ENCODE assay signal across 30 cellular contexts in the genomic region with DNA sequence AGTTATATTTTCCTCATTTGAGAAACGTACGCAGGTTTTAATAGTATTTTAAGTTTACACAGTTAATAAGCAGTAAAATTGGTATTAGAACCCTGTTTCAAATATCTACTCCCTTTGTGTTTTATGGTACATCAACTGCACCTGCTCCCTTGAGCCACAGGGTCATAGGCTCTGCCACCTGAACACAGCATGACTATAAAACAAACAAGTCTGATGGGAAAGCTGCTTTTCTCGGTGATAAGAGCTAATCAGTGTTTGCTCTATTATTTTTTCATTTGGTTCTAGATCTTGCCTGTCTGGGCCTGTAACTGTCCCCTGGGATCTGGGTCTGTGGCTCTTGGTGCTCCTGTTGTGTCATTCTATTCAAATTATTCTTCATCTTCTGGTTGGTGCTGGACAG.
"Had no signal": no experiment of that assay in that cellular context is flagged by ENCODE, and none has a peak within 500 bp of the region (broad histone marks: within the 10 kb centered on the region; RNA-seq: fewer than 3 reads in every experiment).

No MANE protein-coding gene starts in this region.

- H3K27me3 ChIP-seq: ascending aorta, cardiac muscle cell, Peyer's patch, SJSA1 had no signal

- ATAC-seq: activated CD8-positive, alpha-beta T cell treated with anti-CD3 and anti-CD28 coated beads for 36 hours; activated T-cell treated with anti-CD3 and anti-CD28 coated beads, Interleukin-2, amount 50 U/mL, for 72 hours; activated T-helper 17 cell treated with anti-CD3 and anti-CD28 coated beads, Interleukin-2, amount 50 U/mL, for 72 hours; PC-3 had no signal

- DNase-seq: activated CD4-positive, alpha-beta T cell treated with anti-CD3 and anti-CD28 coated beads, Interleukin-2, amount 10 ng/mL, durations not matched to agents 24 days and 14 days; activated CD4-positive, alpha-beta T cell treated with anti-CD3 and anti-CD28 coated beads, Interleukin-2, amount 50 U/mL, for 4 hours; activated CD8-positive, alpha-beta T cell treated with anti-CD3 and anti-CD28 coated beads for 36 hours; activated effector memory CD4-positive, alpha-beta T cell treated with anti-CD3 and anti-CD28 coated beads, Interleukin-2, amount 50 U/mL, for 16 hours; activated naive CD4-positive, alpha-beta T cell; activated naive CD4-positive, alpha-beta T cell treated with anti-CD3 and anti-CD28 coated beads, Interleukin-2, amount 50 U/mL, for 16 hours; activated naive CD8-positive, alpha-beta T cell treated with anti-CD3 and anti-CD28 coated beads for 36 hours; activated T-cell treated with anti-CD3 and anti-CD28 coated beads, Interleukin-2, amount 50 U/mL, for 1 hour; activated T-cell treated with anti-CD3 and anti-CD28 coated beads, Interleukin-2, amount 50 U/mL, for 72 hours; amniotic stem cell; MM.1S; MV-4-11; NCI-H1092; NCI-H1436 treated with DMSO at 0.1 percent for 48 hours; NCI-H187; NCI-H2029 treated with DMSO at 0.1 percent for 48 hours; NCI-H2107; NCI-H226; NCI-H446 treated with DMSO at 0.1 percent for 48 hours; NCI-H526; NK-92 treated with Interleukin-12 subunit alpha and Interleukin-12 subunit beta, amount 100 ng/mL, for 24 hours; PC-3; Peyer's patch; RPMI8226; SHP77 treated with DMSO at 0.1 percent for 48 hours had no signal

- H3K27ac ChIP-seq: ascending aorta, cardiac muscle cell, Peyer's patch, SJSA1 had no signal

- H3K36me3 ChIP-seq: ascending aorta, cardiac muscle cell, Peyer's patch, SJSA1 had no signal

- H3K4me1 ChIP-seq: ascending aorta, Peyer's patch, SJSA1 had no signal

- H3K9me3 ChIP-seq: ascending aorta, Peyer's patch, SJSA1, SK-N-SH had no signal

- H3K4me3 ChIP-seq: ascending aorta, cardiac muscle cell, Peyer's patch, SJSA1 had no signal
